In genomic region chr3:50314816-50315215, GRCh38 we compare ENCODE assay signal across 21 cellular contexts. TPM values are rescaled to one million over a fixed set of nuclear protein-coding genes. Genes with fewer than 3 reads are reported as not detected.
A peak's percentile ranks its signal among the peaks of the same experiment; 100 is the strongest.
DNase-seq lines count a peak whose midpoint lies in the region; ATAC-seq and TF ChIP-seq lines count a peak whose summit lies in the region.
"Had no signal": no experiment of that assay in that cellular context is flagged by ENCODE, and none has a peak within 500 bp of the region (broad histone marks: within the 10 kb centered on the region; RNA-seq: fewer than 3 reads in every experiment).

No MANE protein-coding gene starts in this region.

- peak overlapping the region; percentile 69 for H3K27ac Mint-ChIP-seq in CD4-positive, alpha-beta T cell
- peak overlapping the region; percentile 79 for H3K27ac Mint-ChIP-seq in Calu3 (ENCODE audit: unreplicated experiment)
- peak overlapping the region; percentile 14 for H3K27ac Mint-ChIP-seq in stimulated activated memory B cell treated with anti-CD40 and anti-IgM and Interleukin-4, amounts not matched to agents 10 μg/mL and 1 μg/mL and 100 μg/mL, for 72 hours
- H3K27ac Mint-ChIP-seq: dendritic cell treated with granulocyte-macrophage colony-stimulating factor and Interleukin-4, amounts not matched to agents 40 ng/mL and 50 ng/mL, for 4 days; memory B cell had no signal

- BruUV-seq in Calu3 (replicated peaks; lab: Mats Ljungman, UMichigan): no TSS peak

- no peaks in the 10 kb centered on the region for H3K36me3 Mint-ChIP-seq in CD4-positive, alpha-beta T cell (ENCODE audit: low read depth)
- peaks cover 20% of the 10 kb centered on the region for H3K36me3 Mint-ChIP-seq in Calu3 (ENCODE audit: insufficient read depth, unreplicated experiment)
- peaks cover 8% of the 10 kb centered on the region for H3K36me3 Mint-ChIP-seq in stimulated activated memory B cell treated with anti-CD40 and anti-IgM and Interleukin-4, amounts not matched to agents 10 μg/mL and 1 μg/mL and 100 μg/mL, for 72 hours
- H3K36me3 Mint-ChIP-seq: memory B cell had no signal

- no peak overlapping the region for H3K27ac ChIP-seq in CD4-positive, alpha-beta T cell (ENCODE audit: low read depth, low read length)
- peak overlapping the region; percentile 31 to 36 for H3K27ac ChIP-seq in left lung
- peak overlapping the region in 1 of 2 donors; percentile 18 for H3K27ac ChIP-seq in prostate gland
- H3K27ac ChIP-seq: BLaER1 treated with 17β-estradiol and CSF1 and Interleukin-3, amounts not matched to agents 10 nM and 100 nM had no signal

- no peak for ATAC-seq in CD4-positive, alpha-beta T cell (ENCODE audit: poor library complexity)
- ATAC-seq in left lung: no peak
- ATAC-seq in stimulated activated memory B cell treated with anti-CD40 and anti-IgM and Interleukin-4, amounts not matched to agents 10 μg/mL and 1 μg/mL and 100 μg/mL, for 72 hours: no peak
- ATAC-seq in GM18907 (IDR thresholded peaks at IDR 0.05; ENCODE audit: unreplicated experiment): no peak
- ATAC-seq: SK-N-SH treated with all-trans-retinoic acid at 6 μM for 48 hours; stimulated activated naive CD8-positive, alpha-beta T cell treated with anti-CD3 and anti-CD28 coated beads, Interleukin-15, amount 100 ng/mL, for 72 hours had no signal

- POLR2A ChIA-PET in CD4-positive, alpha-beta T cell (lab: Charles Lee): interaction anchor here (0.9 to 1.5 kb wide), 4 partner anchors 10 to 120 kb away, joined by 3 to 5 read pairs (median 3); partner anchors contain the start of genes HYAL3 and NAA80

- H3K4me3 Mint-ChIP-seq in CD4-positive, alpha-beta T cell: no peak overlapping the region
- H3K4me3 Mint-ChIP-seq in Calu3 (ENCODE audit: low read depth, unreplicated experiment): no peak overlapping the region
- H3K4me3 Mint-ChIP-seq in stimulated activated memory B cell treated with anti-CD40 and anti-IgM and Interleukin-4, amounts not matched to agents 10 μg/mL and 1 μg/mL and 100 μg/mL, for 72 hours: no peak overlapping the region
- H3K4me3 Mint-ChIP-seq: central memory CD8-positive, alpha-beta T cell; dendritic cell treated with granulocyte-macrophage colony-stimulating factor and Interleukin-4, amounts not matched to agents 40 ng/mL and 50 ng/mL, for 4 days; memory B cell; stimulated activated naive CD8-positive, alpha-beta T cell treated with anti-CD3 and anti-CD28 coated beads, Interleukin-15, amount 100 ng/mL, for 72 hours; T-helper 2 cell treated with Interferon-gamma antibody and Interleukin-4, amounts not matched to agents 5 μg/mL and 100 μg/mL, for 36 hours had no signal

- no peaks in the 10 kb centered on the region for H3K9me3 Mint-ChIP-seq in CD4-positive, alpha-beta T cell
- no peaks in the 10 kb centered on the region for H3K9me3 Mint-ChIP-seq in Calu3 (ENCODE audit: low read depth, unreplicated experiment)
- no peaks in the 10 kb centered on the region for H3K9me3 Mint-ChIP-seq in stimulated activated memory B cell treated with anti-CD40 and anti-IgM and Interleukin-4, amounts not matched to agents 10 μg/mL and 1 μg/mL and 100 μg/mL, for 72 hours
- H3K9me3 Mint-ChIP-seq: central memory CD8-positive, alpha-beta T cell; dendritic cell treated with granulocyte-macrophage colony-stimulating factor and Interleukin-4, amounts not matched to agents 40 ng/mL and 50 ng/mL, for 4 days; memory B cell; stimulated activated naive CD8-positive, alpha-beta T cell treated with anti-CD3 and anti-CD28 coated beads, Interleukin-15, amount 100 ng/mL, for 72 hours had no signal

- H3K27me3 ChIP-seq in CD4-positive, alpha-beta T cell (ENCODE audit: control insufficient read depth, insufficient read depth, low read length): no peaks in the 10 kb centered on the region
- H3K27me3 ChIP-seq in left lung (no peaks in the 10 kb centered on the region), prostate gland (replicated peaks; ENCODE audit: insufficient read depth) (no peaks in the 10 kb centered on the region)
- H3K27me3 ChIP-seq: BLaER1 treated with 17β-estradiol and CSF1 and Interleukin-3, amounts not matched to agents 10 nM and 100 nM; transverse colon had no signal

- H3K4me1 Mint-ChIP-seq in CD4-positive, alpha-beta T cell (ENCODE audit: low read depth): peaks cover 30% of the 10 kb centered on the region
- H3K4me1 Mint-ChIP-seq in Calu3 (ENCODE audit: low read depth, unreplicated experiment): peaks cover 28% of the 10 kb centered on the region
- peaks cover 42% of the 10 kb centered on the region for H3K4me1 Mint-ChIP-seq in stimulated activated memory B cell treated with anti-CD40 and anti-IgM and Interleukin-4, amounts not matched to agents 10 μg/mL and 1 μg/mL and 100 μg/mL, for 72 hours

- no peaks in the 10 kb centered on the region for H3K9me3 ChIP-seq in CD4-positive, alpha-beta T cell (ENCODE audit: control insufficient read depth, low read length)
- H3K9me3 ChIP-seq in left lung: no peaks in the 10 kb centered on the region
- H3K9me3 ChIP-seq in prostate gland: no peaks in the 10 kb centered on the region
- H3K9me3 ChIP-seq: transverse colon had no signal

- intact Hi-C loops in CD4-positive, alpha-beta T cell (cut with DNase I, micrococcal nuclease): no loop called here
- intact Hi-C loops in Calu3 (cut with micrococcal nuclease; ENCODE audit: unreplicated experiment): no loop called here
- intact Hi-C loops in left lung (cut with DNase I): no loop called here
- intact Hi-C loops in prostate gland (cut with DNase I): no loop called here

- 100% methylated on average over 4 of the region's 4 CpGs for WGBS in prostate gland

- H3K4me1 ChIP-seq in left lung (peaks cover 29 to 70% of the 10 kb centered on the region in 2 donors), prostate gland (replicated peaks) (peaks cover 19% of the 10 kb centered on the region)

- H3K36me3 ChIP-seq in left lung (peaks cover 0 to 37% of the 10 kb centered on the region in 2 donors), prostate gland (no peaks in the 10 kb centered on the region)
- H3K36me3 ChIP-seq: transverse colon had no signal

- CTCF ChIA-PET in CD4-positive, alpha-beta T cell (lab: Charles Lee): interaction anchor here (1.5 to 2.2 kb wide), 2 partner anchors 10 to 120 kb away, joined by 5 to 7 read pairs; no protein-coding TSS in a partner anchor
- CTCF ChIA-PET in Calu3 (lab: Charles Lee): no interaction called here

- no peaks in the 10 kb centered on the region for H3K27me3 Mint-ChIP-seq in CD4-positive, alpha-beta T cell
- no peaks in the 10 kb centered on the region for H3K27me3 Mint-ChIP-seq in Calu3 (ENCODE audit: unreplicated experiment)
- H3K27me3 Mint-ChIP-seq in stimulated activated memory B cell treated with anti-CD40 and anti-IgM and Interleukin-4, amounts not matched to agents 10 μg/mL and 1 μg/mL and 100 μg/mL, for 72 hours: no peaks in the 10 kb centered on the region
- H3K27me3 Mint-ChIP-seq: central memory CD8-positive, alpha-beta T cell; dendritic cell treated with granulocyte-macrophage colony-stimulating factor and Interleukin-4, amounts not matched to agents 40 ng/mL and 50 ng/mL, for 4 days; memory B cell; stimulated activated naive CD8-positive, alpha-beta T cell treated with anti-CD3 and anti-CD28 coated beads, Interleukin-15, amount 100 ng/mL, for 72 hours had no signal

- no peak for TF ChIP-seq CTCF in CD4-positive, alpha-beta T cell (IDR thresholded peaks at IDR 0.05)
- no peak for TF ChIP-seq CTCF in Calu3 (IDR thresholded peaks at IDR 0.05; ENCODE audit: unreplicated experiment)
- no peak for TF ChIP-seq CTCF in left lung (IDR thresholded peaks at IDR 0.05)
- TF ChIP-seq CTCF in prostate gland (IDR thresholded peaks at IDR 0.05): no peak

- no peak overlapping the region for H3K4me3 ChIP-seq in left lung
- no peak overlapping the region for H3K4me3 ChIP-seq in prostate gland
- H3K4me3 ChIP-seq: BLaER1 treated with 17β-estradiol and CSF1 and Interleukin-3, amounts not matched to agents 10 nM and 100 nM; transverse colon had no signal

- TF ChIP-seq POLR2A in prostate gland (IDR thresholded peaks at IDR 0.05): no peak

- DNase-seq in CD4-positive, alpha-beta T cell: no peak
- DNase-seq in Calu3 (no peak), left lung (no peak), prostate gland (ENCODE audit: low spot score) (no peak), HUDEP-2 (lab: John Stamatoyannopoulos, UW; ENCODE audit: unreplicated experiment in 76 of 76) (no peak)
- DNase-seq: activated gamma-delta T cell; activated T-cell treated with anti-CD3 and anti-CD28 coated beads, Interleukin-2, amount 50 U/mL, for 1 hour; EL; kidney; NCI-H146; NCI-H2107; stimulated activated naive CD8-positive, alpha-beta T cell treated with anti-CD3 and anti-CD28 coated beads, Interleukin-15, amount 100 ng/mL, for 72 hours; transverse colon had no signal

RNA-seq across cellular contexts. Expression of gene HYAL2, which starts 7.7 kb away (rescaled TPM):
- total RNA-seq in CD4-positive, alpha-beta T cell: 1 to 10 TPM; 1.1 to 1.2 TPM
- total RNA-seq in Calu3 (2022) (35.7 and 36.9 TPM in 2 replicates), left lung (100 to 1,000 TPM; 119 to 171 TPM), prostate gland (100 to 1,000 TPM in 1 of 2 donors, 10 to 100 TPM in 1; 76.1 to 131 TPM)

RNA-seq across cellular contexts. Expression of gene HYAL1, which starts 11.4 kb away (rescaled TPM):
- total RNA-seq in CD4-positive, alpha-beta T cell: under 1 TPM in 1 of 2 experiments, not detected in 1; 0.38 TPM
- total RNA-seq in Calu3 (2022) (1.3 and 1.5 TPM in 2 replicates), left lung (10 to 100 TPM; 37.5 to 41.3 TPM), prostate gland (1 to 10 TPM; 2.0 TPM)

RNA-seq across cellular contexts. Expression of gene TUSC2, which starts 13.2 kb away (rescaled TPM):
- total RNA-seq in CD4-positive, alpha-beta T cell: 10 to 100 TPM; 23.1 to 24.7 TPM
- total RNA-seq in Calu3 (2022) (29.2 and 31.2 TPM in 2 replicates), left lung (10 to 100 TPM; 27.8 to 29.6 TPM), prostate gland (100 to 1,000 TPM in 1 of 2 donors, 10 to 100 TPM in 1; 31.9 to 121 TPM)

RNA-seq across cellular contexts. Expression of gene HYAL3, which starts 15.6 kb away (rescaled TPM):
- total RNA-seq in CD4-positive, alpha-beta T cell: 1 to 10 TPM; 3.0 to 3.2 TPM
- total RNA-seq in Calu3 (2022): 4.3 and 5.5 TPM in 2 replicates
- 1 to 10 TPM; 4.5 to 4.6 TPM for total RNA-seq in left lung
- total RNA-seq in prostate gland: 10 to 100 TPM in 1 of 2 donors, 1 to 10 TPM in 1; 4.1 to 10.7 TPM

RNA-seq across cellular contexts. Expression of gene NAA80, which starts 15.6 kb away (rescaled TPM):
- total RNA-seq in CD4-positive, alpha-beta T cell: 10 to 100 TPM; 47.0 to 48.8 TPM
- total RNA-seq in Calu3 (2022) (11.6 and 15.0 TPM in 2 replicates), left lung (10 to 100 TPM in 1 of 2 donors, 1 to 10 TPM in 1; 9.5 to 10.9 TPM), prostate gland (10 to 100 TPM; 15.8 to 28.0 TPM)

Comparison
In these comparisons a context has a peak if more than half of its experiments do, and no peak if none do; other contexts are left out.
1. H3K27ac Mint-ChIP-seq: peak in every context shown above with its lines; median percentile 79 in Calu3; 69 in CD4-positive, alpha-beta T cell; 14 in stimulated activated memory B cell treated with anti-CD40 and anti-IgM and Interleukin-4, amounts not matched to agents 10 μg/mL and 1 μg/mL and 100 μg/mL, for 72 hours.
2. RNA of gene HYAL2, which starts 7.7 kb away (total RNA-seq): 119 to 171 TPM in left lung, 76.1 to 131 TPM in prostate gland and 35.7 to 36.9 TPM in Calu3; 1.1 to 1.2 TPM in CD4-positive, alpha-beta T cell; every median in the first group is over 10 times any median in the second.
3. RNA of gene HYAL1, which starts 11.4 kb away (total RNA-seq): 37.5 to 41.3 TPM in left lung; 2.0 TPM in prostate gland, 1.3 to 1.5 TPM in Calu3 and 0.38 TPM in CD4-positive, alpha-beta T cell; every median in the first group is over 10 times any median in the second.